7 cellular contexts compared by ENCODE assay signal in genomic region chr1:109180715-109181084, GRCh38. TPM values are rescaled to one million over a fixed set of nuclear protein-coding genes. Genes with fewer than 3 reads are reported as not detected.
DNase-seq lines count a peak whose midpoint lies in the region; ATAC-seq, FAIRE-seq and TF ChIP-seq lines count a peak whose summit lies in the region.
"Not testable (repeated sequence)": the region's sequence is repeated elsewhere in the genome, so short reads cannot be mapped to it uniquely, and the experiment has no call there.

No MANE protein-coding gene starts in this region.

- not testable (repeated sequence) for H3K4me3 ChIP-seq in Caco-2 (ENCODE audit: low read depth, low read length); body of pancreas; esophagus muscularis mucosa; mucosa of descending colon; prostate gland; upper lobe of left lung
- peak overlapping the region in 1 of 3 experiments; percentile 31; a peak in 3 of 6 replicates for H3K4me3 ChIP-seq in HepG2 (replicated peaks in 1 of 3; ENCODE audit: insufficient read depth in 1 of 3, low read depth in 2 of 3, low read length in 3 of 3)

- in situ Hi-C loops in HepG2 (cut with HindIII; ENCODE audit: extremely low pct_ligation_motif_present, low pct_unique_long_range_greater_than_20kb): not testable (repeated sequence)

- TF ChIP-seq POLR2A in body of pancreas (IDR thresholded peaks at IDR 0.05); esophagus muscularis mucosa (IDR thresholded peaks at IDR 0.05; ENCODE audit: low read depth); HepG2 (IDR thresholded peaks at IDR 0.05; ENCODE audit: insufficient read depth in 1 of 2, low read depth in 2 of 2, low read length in 2 of 2); prostate gland (IDR thresholded peaks at IDR 0.05); upper lobe of left lung (IDR thresholded peaks at IDR 0.05): not testable (repeated sequence)

- H3K27ac ChIP-seq in body of pancreas (peak overlapping the region; percentile 77 to 86 (median 82)), esophagus muscularis mucosa (replicated peaks in 1 of 4) (peak overlapping the region in 3 of 4 donors; percentile 28 to 60 (median 46)), HepG2 (ENCODE audit: extremely low read length, insufficient read depth, low read length) (peak overlapping the region; percentile 69), prostate gland (peak overlapping the region; percentile 67 to 81), upper lobe of left lung (peak overlapping the region; percentile 55 to 76 (median 72))

- not testable (repeated sequence) for H3K9me3 Mint-ChIP-seq in Caco-2 (ENCODE audit: unreplicated experiment)

- peak overlapping the region; percentile 73 for H3K27ac Mint-ChIP-seq in Caco-2 (ENCODE audit: unreplicated experiment)

- not testable (repeated sequence) for H3K36me3 Mint-ChIP-seq in Caco-2 (ENCODE audit: insufficient read depth, unreplicated experiment)

- TF ChIP-seq EP300 in esophagus muscularis mucosa (IDR thresholded peaks at IDR 0.05); HepG2 (IDR thresholded peaks at IDR 0.05; ENCODE audit: low read depth in 2 of 2, low read length in 2 of 2); HepG2 (CRISPR knock-in tag; IDR thresholded peaks at IDR 0.05; ENCODE audit: borderline replicate concordance); upper lobe of left lung (IDR thresholded peaks at IDR 0.05): not testable (repeated sequence)

- TF ChIP-seq CTCF in Caco-2 (IDR thresholded peaks at IDR 0.05; ENCODE audit: insufficient read depth in 1 of 2, low read depth in 1 of 2, low read length in 1 of 2, severe bottlenecking in 1 of 2, unreplicated experiment in 1 of 2); esophagus muscularis mucosa (IDR thresholded peaks at IDR 0.05); HepG2 (CRISPR knock-in tag; IDR thresholded peaks at IDR 0.05); mucosa of descending colon (IDR thresholded peaks at IDR 0.05); prostate gland (IDR thresholded peaks at IDR 0.05); upper lobe of left lung (IDR thresholded peaks at IDR 0.05): not testable (repeated sequence)
- peak in 2 of 7 experiments; percentile 9 to 17 for TF ChIP-seq CTCF in body of pancreas (IDR thresholded peaks at IDR 0.05)

- intact Hi-C loops in Caco-2 (cut with micrococcal nuclease; ENCODE audit: unreplicated experiment): loop anchor here (1.0 kb wide), 3 partner anchors 13 to 68 kb away; a partner anchor contains a TSS
- intact Hi-C loops in body of pancreas (cut with DNase I); esophagus muscularis mucosa (cut with DNase I); HepG2 (cut with micrococcal nuclease; ENCODE audit: unreplicated experiment); mucosa of descending colon (cut with DNase I, micrococcal nuclease); prostate gland (cut with DNase I): not testable (repeated sequence)

- H3K36me3 ChIP-seq in Caco-2 (ENCODE audit: control insufficient read depth, insufficient read depth, low read length); body of pancreas (replicated peaks in 1 of 2; ENCODE audit: insufficient read depth in 1 of 2, low read depth in 2 of 2); esophagus muscularis mucosa; HepG2 (replicated peaks in 1 of 2; ENCODE audit: control insufficient read depth in 1 of 2, insufficient read depth in 2 of 2, low read length in 2 of 2); mucosa of descending colon (ENCODE audit: low read depth); prostate gland; upper lobe of left lung: not testable (repeated sequence)

- peak overlapping the region; percentile 47; the same call in 1 of the 2 replicates for H3K9ac ChIP-seq in HepG2 (ENCODE audit: insufficient read depth, low read depth, low read length)

- peak overlapping the region; percentile 64 for H3K4me2 ChIP-seq in HepG2 (ENCODE audit: low read depth, low read length)

- peaks cover 13% of the 10 kb centered on the region for H3K4me1 Mint-ChIP-seq in Caco-2 (ENCODE audit: low read depth, unreplicated experiment)

- BruUV-seq in Caco-2 (replicated peaks; lab: Mats Ljungman, UMichigan): TSS peak; percentile 68
- not testable (repeated sequence) for BruUV-seq in HepG2 (replicated peaks; lab: Mats Ljungman, UMichigan)

- not testable (repeated sequence) for TF ChIP-seq RAD21 in HepG2 (CRISPR knock-in tag; IDR thresholded peaks at IDR 0.05)

- DNase-seq in Caco-2 (peak in 1 of 2 experiments; percentile 17), body of pancreas (peak in 2 of 4 donors; percentile 15 to 34), upper lobe of left lung (peak in 1 of 2 donors; percentile 52)
- not testable (repeated sequence) for DNase-seq in esophagus muscularis mucosa (ENCODE audit: extremely low spot score); HepG2 (ENCODE audit: low spot score); mucosa of descending colon; prostate gland (ENCODE audit: low spot score)

- peaks cover 40% of the 10 kb centered on the region for H3K4me1 ChIP-seq in Caco-2
- H3K4me1 ChIP-seq in body of pancreas: peaks cover 81% of the 10 kb centered on the region
- H3K4me1 ChIP-seq in esophagus muscularis mucosa: peaks cover 0 to 35% (median 29%) of the 10 kb centered on the region in 4 donors
- H3K4me1 ChIP-seq in HepG2 (ENCODE audit: insufficient read depth, low read length): peaks cover 73% of the 10 kb centered on the region
- peaks cover 16% of the 10 kb centered on the region for H3K4me1 ChIP-seq in mucosa of descending colon (ENCODE audit: low read depth)
- not testable (repeated sequence) for H3K4me1 ChIP-seq in prostate gland (replicated peaks)
- peaks cover 12 to 56% (median 24%) of the 10 kb centered on the region in 4 donors for H3K4me1 ChIP-seq in upper lobe of left lung

- not testable (repeated sequence) for H3K27me3 ChIP-seq in Caco-2 (replicated peaks; ENCODE audit: control insufficient read depth, insufficient read depth, low read length); body of pancreas; esophagus muscularis mucosa; HepG2 (ENCODE audit: control insufficient read depth in 1 of 2, insufficient read depth in 2 of 2, low read length in 2 of 2); prostate gland (replicated peaks; ENCODE audit: insufficient read depth); upper lobe of left lung

- POLR2A ChIA-PET in Caco-2 (lab: Charles Lee) (interaction anchor here (0.6 to 2.0 kb wide), 4 partner anchors 25 to 80 kb away, joined by 3 to 14 read pairs (median 4); partner anchors contain the start of gene SARS1), HepG2 (lab: Yijun Ruan, JAX) (interaction anchor here (0.9 to 2.7 kb wide), 16 partner anchors 10 to 218 kb away, joined by 3 to 24 read pairs (median 6); partner anchors contain the start of genes SARS1 and TMEM167B)

- H3K4me3 Mint-ChIP-seq in Caco-2 (ENCODE audit: unreplicated experiment): not testable (repeated sequence)

- WGBS in body of pancreas, 2 donors: 33 to 40% methylated on average over 3 of the region's 3 CpGs
- WGBS in esophagus muscularis mucosa: 78% methylated on average over 3 of the region's 3 CpGs
- 1% methylated on average over 3 of the region's 3 CpGs for WGBS in HepG2 (ENCODE audit: low lambda C conversion rate)
- WGBS in prostate gland: 47% methylated on average over 3 of the region's 3 CpGs
- WGBS in upper lobe of left lung, 2 donors: 51 to 69% methylated on average over 3 of the region's 3 CpGs

- not testable (repeated sequence) for H2AFZ ChIP-seq in HepG2 (ENCODE audit: low read length)

- not testable (repeated sequence) for H3K79me2 ChIP-seq in HepG2 (ENCODE audit: insufficient read depth, low read length)

- H3K9me3 ChIP-seq in Caco-2; body of pancreas; esophagus muscularis mucosa; HepG2 (ENCODE audit: low read length); mucosa of descending colon; prostate gland; upper lobe of left lung: not testable (repeated sequence)

- FAIRE-seq in HepG2 (lab: Jason Lieb, UNC): not testable (repeated sequence)

- not testable (repeated sequence) for H4K20me1 ChIP-seq in HepG2 (ENCODE audit: insufficient read depth, low read length)

- CTCF ChIA-PET in Caco-2 (lab: Charles Lee): interaction anchor here (1.2 to 1.6 kb wide), 3 partner anchors 13 to 81 kb away, joined by 3 to 7 read pairs (median 4); a partner anchor contains a TSS
- CTCF ChIA-PET in HepG2 (lab: Yijun Ruan, JAX; ENCODE audit: low intra/inter-chr PET ratio, low total read pairs): not testable (repeated sequence)

- ATAC-seq in body of pancreas: peak; percentile 10
- ATAC-seq in HepG2: peak; percentile 28
- peak; percentile 32 for ATAC-seq in mucosa of descending colon
- ATAC-seq in upper lobe of left lung (ENCODE audit: low FRiP score in 2 of 2): not testable (repeated sequence)

- H3K27me3 Mint-ChIP-seq in Caco-2 (ENCODE audit: insufficient read depth, unreplicated experiment): not testable (repeated sequence)

RNA-seq across cellular contexts. Expression of gene SARS1, which starts 33.0 kb away (rescaled TPM):
- total RNA-seq in Caco-2 (2022): 189 and 225 TPM in 2 replicates
- 100 to 1,000 TPM in 1 of 2 donors, 10 to 100 TPM in 1; 65.3 to 123 TPM for total RNA-seq in body of pancreas
- total RNA-seq in esophagus muscularis mucosa: 100 to 1,000 TPM; 125 to 180 (median 144) TPM
- total RNA-seq in HepG2 (2016; rRNA removed; fragmentation: Illumina TruSeq; extraction: Trizol): 134 and 166 TPM in 2 replicates
- total RNA-seq in HepG2 (2016; cell fraction: cytosol; rRNA removed; fragmentation: Illumina TruSeq; extraction: Trizol; ENCODE audit: low read depth): 35.5 and 37.6 TPM in 2 replicates
- 133 and 171 TPM in 2 replicates for total RNA-seq in HepG2 (2016; cell fraction: insoluble cytoplasmic fraction; rRNA removed; fragmentation: Illumina TruSeq; extraction: Trizol)
- total RNA-seq in HepG2 (2016; cell fraction: membrane; rRNA removed; fragmentation: Illumina TruSeq; extraction: Trizol): 59.1 and 63.3 TPM in 2 replicates
- total RNA-seq in HepG2 (2016; cell fraction: nucleus; rRNA removed; fragmentation: Illumina TruSeq; extraction: Trizol): 64.5 and 74.2 TPM in 2 replicates
- polyA plus RNA-seq in HepG2 (2011; rRNA removed): 103 and 142 TPM in 2 replicates
- 112 and 159 TPM in 2 replicates for polyA plus RNA-seq in HepG2 (2011; cell fraction: cytosol; rRNA removed)
- polyA plus RNA-seq in HepG2 (2011; cell fraction: nucleus; rRNA removed): 105 and 142 TPM in 2 replicates
- 149 and 254 TPM in 2 replicates for polyA plus RNA-seq in HepG2 (2012)
- polyA plus RNA-seq in HepG2 (2016; cell fraction: cytosol; fragmentation: Illumina TruSeq; extraction: Trizol; ENCODE audit: low read depth): 26.3 and 26.7 TPM in 2 replicates
- polyA plus RNA-seq in HepG2 (2016; cell fraction: insoluble cytoplasmic fraction; fragmentation: Illumina TruSeq; extraction: Trizol; ENCODE audit: low read depth): 147 and 154 TPM in 2 replicates
- 40.9 and 46.0 TPM in 2 replicates for polyA plus RNA-seq in HepG2 (2016; cell fraction: membrane; fragmentation: Illumina TruSeq; extraction: Trizol; ENCODE audit: low read depth)
- polyA plus RNA-seq in HepG2 (2016; cell fraction: nucleus; fragmentation: Illumina TruSeq; extraction: Trizol; ENCODE audit: insufficient read depth, low read depth): 89.4 and 93.0 TPM in 2 replicates
- polyA minus RNA-seq in HepG2 (2011; rRNA and poly(A)+ RNA removed; ENCODE audit: low replicate concordance): 99.8 and 124 TPM in 2 replicates
- polyA minus RNA-seq in HepG2 (2011; cell fraction: cytosol; rRNA and poly(A)+ RNA removed): 50.9 and 77.1 TPM in 2 replicates
- 83.3 and 131 TPM in 2 replicates for polyA minus RNA-seq in HepG2 (2011; cell fraction: nucleus; rRNA and poly(A)+ RNA removed)
- total RNA-seq in mucosa of descending colon: 100 to 1,000 TPM; 124 to 143 (median 125) TPM
- 100 to 1,000 TPM; 123 to 132 TPM for total RNA-seq in prostate gland
- total RNA-seq in upper lobe of left lung: 100 to 1,000 TPM; 126 to 212 (median 160) TPM
